Comparison of ENCODE assay signal across 1 cellular context in genomic region chr2:230772189-230772588, GRCh38.
TF ChIP-seq lines count a peak whose summit lies in the region.

No MANE protein-coding gene starts in this region.

TF ChIP-seq in HepG2, 621 proteins besides CTCF, POLR2A, EP300 and RAD21:
- TF ChIP-seq ZBTB33 (CRISPR knock-in tag; IDR thresholded peaks at IDR 0.05), result no peak
- TF ChIP-seq ZNF7 (CRISPR knock-in tag; IDR thresholded peaks at IDR 0.05), result peak; percentile 92
- no peak for TF ChIP-seq THAP11 (CRISPR knock-in tag; IDR thresholded peaks at IDR 0.05)
- TF ChIP-seq RARA (CRISPR knock-in tag; IDR thresholded peaks at IDR 0.05), result no peak
